Comparison of ENCODE assay signal across 8 cellular contexts in genomic region chr12:109476807-109477184, GRCh38.
DNase-seq lines count a peak whose midpoint lies in the region; ATAC-seq lines count a peak whose summit lies in the region.

No MANE protein-coding gene starts in this region.

- H3K36me3 ChIP-seq in BLaER1: peaks cover 6% of the 10 kb centered on the region; the same call in 1 of the 2 replicates
- peaks cover 16% of the 10 kb centered on the region for H3K36me3 ChIP-seq in HUES48 (ENCODE audit: control insufficient read depth, insufficient read depth, low read length)
- H3K36me3 ChIP-seq in mucosa of stomach (ENCODE audit: control insufficient read depth, insufficient read depth, low read length): no peaks in the 10 kb centered on the region

- peaks cover 48% of the 10 kb centered on the region for H4K20me1 ChIP-seq in BLaER1

- H3K4me3 ChIP-seq in BLaER1 (peak overlapping the region; percentile 91), HUES48 (ENCODE audit: low read depth, low read length) (peak overlapping the region; percentile 86), mucosa of stomach (ENCODE audit: low read length) (peak overlapping the region; percentile 71)

- peak overlapping the region; percentile 99 for H3K27ac ChIP-seq in BLaER1
- H3K27ac ChIP-seq in HUES48 (ENCODE audit: low read depth, low read length): peak overlapping the region; percentile 83

- H3K9me3 Mint-ChIP-seq in central memory CD8-positive, alpha-beta T cell: no peaks in the 10 kb centered on the region

- H3K27me3 ChIP-seq in BLaER1 (no peaks in the 10 kb centered on the region), HUES48 (ENCODE audit: control insufficient read depth, insufficient read depth, low read length) (no peaks in the 10 kb centered on the region), mucosa of stomach (ENCODE audit: control insufficient read depth, insufficient read depth, low read length) (no peaks in the 10 kb centered on the region)

- peaks cover 40% of the 10 kb centered on the region for H3K4me1 Mint-ChIP-seq in central memory CD8-positive, alpha-beta T cell

- peak overlapping the region; percentile 96 for H3K4me2 ChIP-seq in BLaER1

- peak overlapping the region; percentile 99 for H3K4me3 Mint-ChIP-seq in central memory CD8-positive, alpha-beta T cell

- H3K27ac Mint-ChIP-seq in central memory CD8-positive, alpha-beta T cell (ENCODE audit: low read depth): peak overlapping the region; percentile 98

- H3K36me3 Mint-ChIP-seq in central memory CD8-positive, alpha-beta T cell (ENCODE audit: insufficient read depth): peaks cover 11% of the 10 kb centered on the region

- peak; percentile 9 for ATAC-seq in central memory CD8-positive, alpha-beta T cell (replicated peaks; ENCODE audit: extremely low read depth, poor library complexity, severe bottlenecking)
- ATAC-seq in HG02981 (IDR thresholded peaks at IDR 0.05; ENCODE audit: unreplicated experiment): no peak
- no peak for ATAC-seq in HG02852 (IDR thresholded peaks at IDR 0.05; ENCODE audit: unreplicated experiment)

- H3K4me1 ChIP-seq in BLaER1: peaks cover 40% of the 10 kb centered on the region
- H3K4me1 ChIP-seq in HUES48 (ENCODE audit: control insufficient read depth, insufficient read depth, low read length): peaks cover 16% of the 10 kb centered on the region
- peaks cover 8% of the 10 kb centered on the region for H3K4me1 ChIP-seq in mucosa of stomach (ENCODE audit: control insufficient read depth, insufficient read depth, low read length)

- H3K27me3 Mint-ChIP-seq in central memory CD8-positive, alpha-beta T cell: no peaks in the 10 kb centered on the region

- H3K9me3 ChIP-seq in BLaER1 (no peaks in the 10 kb centered on the region), HUES48 (ENCODE audit: control insufficient read depth, insufficient read depth, low read length) (no peaks in the 10 kb centered on the region), mucosa of stomach (ENCODE audit: control insufficient read depth, low read length) (no peaks in the 10 kb centered on the region)

- H3K9ac ChIP-seq in BLaER1 (peak overlapping the region; percentile 99), HUES48 (ENCODE audit: low read depth, low read length) (peak overlapping the region; percentile 81), mucosa of stomach (ENCODE audit: low read length) (peak overlapping the region; percentile 89)

- DNase-seq in central memory CD8-positive, alpha-beta T cell (ENCODE audit: low spot score in 2 of 2): no peak
- DNase-seq in LoVo (ENCODE audit: low spot score): no peak
- no peak for DNase-seq in stimulated activated CD4-positive, alpha-beta T cell treated with anti-CD3 and anti-CD28 coated beads, Interleukin-4, amount 100 ng/mL, for 24 hours
